ENCODE assay signal across 20 cellular contexts in genomic region chr17:56289321-56289720, GRCh38.
A peak's percentile ranks its signal among the peaks of the same experiment; 100 is the strongest.
DNase-seq lines count a peak whose midpoint lies in the region; FAIRE-seq and TF ChIP-seq lines count a peak whose summit lies in the region.
"Had no signal": no experiment of that assay in that cellular context is flagged by ENCODE, and none has a peak within 500 bp of the region (broad histone marks: within the 10 kb centered on the region; RNA-seq: fewer than 3 reads in every experiment).

No MANE protein-coding gene starts in this region.

- no peak overlapping the region for H3K9ac ChIP-seq in GM23248

- intact Hi-C loops in stomach (cut with DNase I; ENCODE audit: low total_unique reads) = no loop called here

- in situ Hi-C loops in GM23248 (cut with MboI) = no loop called here

- no peaks in the 10 kb centered on the region for H3K9me2 ChIP-seq in GM23248 (ENCODE audit: insufficient read depth)

- no peaks in the 10 kb centered on the region for H4K20me1 ChIP-seq in GM23248 (ENCODE audit: insufficient read depth)

- POLR2A ChIA-PET in GM10248 (lab: Yijun Ruan, JAX) = no interaction called here

- TF ChIP-seq CTCF in NB4 (IDR thresholded peaks at IDR 0.05; ENCODE audit: low read depth, low read length) (no peak), stomach (IDR thresholded peaks at IDR 0.05) (no peak), GM10248 (IDR thresholded peaks at IDR 0.05; ENCODE audit: control extremely low read depth, extremely low read depth, low read depth, missing control alignments) (no peak)

- no peaks in the 10 kb centered on the region for H3K79me2 ChIP-seq in GM23248 (ENCODE audit: insufficient read depth)

- no peak overlapping the region for H3K4me3 ChIP-seq in GM23248
- no peak overlapping the region for H3K4me3 ChIP-seq in NB4 (ENCODE audit: low read depth, low read length)
- H3K4me3 ChIP-seq in stomach = no peak overlapping the region

- H3K36me3 ChIP-seq in GM23248 (ENCODE audit: low read depth) = no peaks in the 10 kb centered on the region
- H3K36me3 ChIP-seq in stomach = no peaks in the 10 kb centered on the region
- H3K36me3 ChIP-seq: BE2C had no signal

- TF ChIP-seq EP300 in stomach (IDR thresholded peaks at IDR 0.05) = no peak

- peaks cover 27% of the 10 kb centered on the region for H3K4me1 ChIP-seq in GM23248 (ENCODE audit: insufficient read depth)
- peaks cover 0 to 20% (median 11%) of the 10 kb centered on the region in 4 donors for H3K4me1 ChIP-seq in stomach
- H3K4me1 ChIP-seq: BE2C had no signal

- FAIRE-seq in frontal cortex (lab: Jason Lieb, UNC) = no peak
- FAIRE-seq: GM12891, GM18507 had no signal

- CTCF ChIA-PET in GM10248 (lab: Yijun Ruan, JAX) = interaction anchor here (1.6 kb wide), 1 partner anchor 25 kb away, joined by 4 read pairs; no protein-coding TSS in a partner anchor

- peaks cover 20% of the 10 kb centered on the region for H3F3A ChIP-seq in GM23248 (ENCODE audit: insufficient read depth)

- peak overlapping the region; percentile 68 for H2AFZ ChIP-seq in GM23248

- no peaks in the 10 kb centered on the region for H3K9me3 ChIP-seq in GM23248 (ENCODE audit: low read depth)
- H3K9me3 ChIP-seq in stomach = no peaks in the 10 kb centered on the region
- H3K9me3 ChIP-seq: BE2C had no signal

- H3K27ac ChIP-seq in GM23248 (no peak overlapping the region), stomach (no peak overlapping the region)

- H3K27me3 ChIP-seq in GM23248 (replicated peaks; ENCODE audit: insufficient read depth) = no peaks in the 10 kb centered on the region
- H3K27me3 ChIP-seq in stomach = no peaks in the 10 kb centered on the region
- H3K27me3 ChIP-seq: BE2C had no signal

- DNase-seq in AG08395 (ENCODE audit: low spot score) (peak; percentile 30), GM23248 (peak; percentile 22), NB4 (ENCODE audit: low read depth) (peak; percentile 51), fibroblast of peridontal ligament (ENCODE audit: extremely low read depth) (peak; percentile 35), stomach (no peak), GM10248 (ENCODE audit: extremely low spot score) (no peak), frontal cortex (ENCODE audit: low spot score in 2 of 2) (no peak), HK-2 (ENCODE audit: unreplicated experiment) (no peak)
- DNase-seq: ACHN; BE2C; CD4-positive, alpha-beta T cell; DMS53; GOT3; NCI-H1436; NCI-H2029; NCI-H2171 treated with DMSO at 0.1 percent for 48 hours; NCI-H748 treated with DMSO at 0.1 percent for 48 hours; Right ventricle myocardium superior had no signal

- TF ChIP-seq POLR2A in NB4 (IDR thresholded peaks at IDR 0.05; ENCODE audit: extremely low read depth, insufficient read length) (no peak), stomach (IDR thresholded peaks at IDR 0.05) (no peak)

- H3K4me2 ChIP-seq in GM23248 (ENCODE audit: unreplicated experiment) = no peak overlapping the region

- 35 to 40% methylated on average over 6 of the region's 6 CpGs for WGBS in GM23248 (ENCODE audit: low coverage in 1 of 2, low lambda C conversion rate in 2 of 2, missing lambda C conversion rate in 2 of 2), 2 experiments
- WGBS in stomach, 5 donors = 77 to 91% (median 85%) methylated on average over 6 of the region's 6 CpGs

Comparison
In these comparisons a context has a peak if more than half of its experiments do, and no peak if none do; other contexts are left out.
1. DNase-seq: peak in AG08395 (single experiment), GM23248 (single experiment), NB4 (single experiment) and fibroblast of peridontal ligament (single experiment); none in stomach (single experiment), GM10248 (single experiment), frontal cortex (0 of 2) and HK-2 (single experiment).